1 cellular context compared by ENCODE assay signal in genomic region chr1:178768423-178768822, GRCh38.
TF ChIP-seq lines count a peak whose summit lies in the region.

No MANE protein-coding gene starts in this region.

TF ChIP-seq in SK-N-SH treated with all-trans-retinoic acid at 6 μM for 48 hours, 23 proteins besides CTCF, POLR2A, EP300 and RAD21 (continued from another document):
- TF ChIP-seq TSHZ2 (CRISPR knock-in tag; IDR thresholded peaks at IDR 0.05) = no peak
TF ChIP-seq in SK-N-SH treated with all-trans-retinoic acid at 6 μM for 48 hours: peak in this region for 0.
